ENCODE assay signal across 11 cellular contexts in genomic region chr5:178461426-178461730, GRCh38.
"Had no signal": no experiment of that assay in that cellular context is flagged by ENCODE, and none has a peak within 500 bp of the region (broad histone marks: within the 10 kb centered on the region; RNA-seq: fewer than 3 reads in every experiment).

No MANE protein-coding gene starts in this region.

- H3K27me3 Mint-ChIP-seq: activated CD4-positive, alpha-beta memory T cell treated with anti-CD3 and anti-CD28 coated beads for 36 hours; activated CD4-positive, alpha-beta T cell treated with anti-CD3 and anti-CD28 coated beads for 36 hours; naive thymus-derived CD4-positive, alpha-beta T cell; stimulated activated naive CD8-positive, alpha-beta T cell treated with anti-CD3 and anti-CD28 coated beads, Interleukin-15, Interleukin-2, amounts not matched to agents 100 ng/mL and 50 ng/mL, for 24 hours had no signal

- H3K36me3 Mint-ChIP-seq: activated CD4-positive, alpha-beta memory T cell treated with anti-CD3 and anti-CD28 coated beads for 36 hours; activated naive CD4-positive, alpha-beta T cell treated with anti-CD3 and anti-CD28 coated beads, Interleukin-2, amount 50 U/mL, for 24 hours; naive thymus-derived CD4-positive, alpha-beta T cell had no signal

- H3K27ac Mint-ChIP-seq: activated CD4-positive, alpha-beta memory T cell treated with anti-CD3 and anti-CD28 coated beads for 36 hours; activated CD4-positive, alpha-beta T cell treated with anti-CD3 and anti-CD28 coated beads for 36 hours; activated naive CD4-positive, alpha-beta T cell treated with anti-CD3 and anti-CD28 coated beads, Interleukin-2, amount 50 U/mL, for 24 hours; naive thymus-derived CD4-positive, alpha-beta T cell; stimulated activated naive CD8-positive, alpha-beta T cell treated with anti-CD3 and anti-CD28 coated beads, Interleukin-15, Interleukin-2, amounts not matched to agents 100 ng/mL and 50 ng/mL, for 24 hours; T-helper 17 cell had no signal

- H3K9me3 Mint-ChIP-seq: activated CD4-positive, alpha-beta memory T cell treated with anti-CD3 and anti-CD28 coated beads for 36 hours; activated naive CD4-positive, alpha-beta T cell treated with anti-CD3 and anti-CD28 coated beads, Interleukin-2, amount 50 U/mL, for 24 hours; activated T-cell treated with anti-CD3 and anti-CD28 coated beads, Interleukin-2, amount 50 U/mL, for 4 hours; naive thymus-derived CD4-positive, alpha-beta T cell; stimulated activated naive CD8-positive, alpha-beta T cell treated with anti-CD3 and anti-CD28 coated beads, Interleukin-15, Interleukin-2, amounts not matched to agents 100 ng/mL and 50 ng/mL, for 24 hours had no signal

- H3K27me3 ChIP-seq: adrenal gland, hepatocyte, left lung had no signal

- H3K36me3 ChIP-seq: adrenal gland, left lung, prostate gland had no signal

- H3K4me1 Mint-ChIP-seq: activated CD4-positive, alpha-beta T cell treated with anti-CD3 and anti-CD28 coated beads for 36 hours; activated naive CD4-positive, alpha-beta T cell treated with anti-CD3 and anti-CD28 coated beads, Interleukin-2, amount 50 U/mL, for 24 hours; T-helper 17 cell had no signal

- H3K9me3 ChIP-seq: adrenal gland, left lung, prostate gland had no signal

- H3K4me1 ChIP-seq: adrenal gland, prostate gland had no signal

- H3K27ac ChIP-seq: adrenal gland, hepatocyte, left lung, prostate gland had no signal

- H3K4me3 Mint-ChIP-seq: activated CD4-positive, alpha-beta memory T cell treated with anti-CD3 and anti-CD28 coated beads for 36 hours; activated CD4-positive, alpha-beta T cell treated with anti-CD3 and anti-CD28 coated beads for 36 hours; activated naive CD4-positive, alpha-beta T cell treated with anti-CD3 and anti-CD28 coated beads, Interleukin-2, amount 50 U/mL, for 24 hours; activated T-cell treated with anti-CD3 and anti-CD28 coated beads, Interleukin-2, amount 50 U/mL, for 4 hours; naive thymus-derived CD4-positive, alpha-beta T cell; stimulated activated naive CD8-positive, alpha-beta T cell treated with anti-CD3 and anti-CD28 coated beads, Interleukin-15, Interleukin-2, amounts not matched to agents 100 ng/mL and 50 ng/mL, for 24 hours; T-helper 17 cell had no signal

- H3K4me3 ChIP-seq: adrenal gland, hepatocyte, left lung, prostate gland had no signal

- ATAC-seq: T-helper 17 cell had no signal
